ENCODE assay signal across 33 cellular contexts in genomic region chr1:193009501-193009900, GRCh38.
"Had no signal": no experiment of that assay in that cellular context is flagged by ENCODE, and none has a peak within 500 bp of the region (broad histone marks: within the 10 kb centered on the region; RNA-seq: fewer than 3 reads in every experiment).

No MANE protein-coding gene starts in this region.

- DNase-seq: activated CD4-positive, alpha-beta T cell treated with anti-CD3 and anti-CD28 coated beads for 36 hours; activated CD4-positive, alpha-beta T cell treated with anti-CD3 and anti-CD28 coated beads, Interleukin-2, amount 10 ng/mL, durations not matched to agents 7 days and 5 days; activated CD4-positive, alpha-beta T cell treated with anti-CD3 and anti-CD28 coated beads, Interleukin-2, amount 50 U/mL, for 48 hours; activated CD8-positive, alpha-beta T cell treated with anti-CD3 and anti-CD28 coated beads, Interleukin-2, amount 10 ng/mL, durations not matched to agents 7 days and 5 days; activated gamma-delta T cell; activated naive CD4-positive, alpha-beta T cell treated with Interleukin-2 at 50 U/mL for 16 hours; activated naive CD8-positive, alpha-beta T cell treated with anti-CD3 and anti-CD28 coated beads, Interleukin-2, amount 10 ng/mL, durations not matched to agents 7 days and 5 days; activated T-cell treated with anti-CD3 and anti-CD28 coated beads, Interleukin-2, amount 50 U/mL, for 24 hours; amygdala; NCI-H1092 treated with DMSO at 0.1 percent for 48 hours; NCI-H1417 treated with DMSO at 0.1 percent for 48 hours; NCI-H1694 treated with DMSO at 0.1 percent for 48 hours; NCI-H2029; NCI-H2171 treated with DMSO at 0.1 percent for 48 hours; NCI-H2227 treated with DMSO at 0.1 percent for 48 hours; NCI-H446; NCI-H510A treated with DMSO at 0.1 percent for 48 hours; NCI-H526 treated with DMSO at 0.1 percent for 48 hours; NCI-H774; SHP77; SJCRH30 had no signal

- H3K4me1 ChIP-seq: ascending aorta, SJCRH30 had no signal

- H3K27ac ChIP-seq: ascending aorta, cardiac muscle cell, KMS-11, SJCRH30, SK-N-MC had no signal

- H3K9me3 ChIP-seq: SJCRH30 had no signal

- H3K4me3 Mint-ChIP-seq: activated CD4-positive, alpha-beta T cell treated with anti-CD3 and anti-CD28 coated beads for 36 hours; activated CD4-positive, alpha-beta T cell treated with anti-CD3 and anti-CD28 coated beads, Interleukin-2, amount 10 ng/mL, durations not matched to agents 7 days and 5 days; activated CD8-positive, alpha-beta T cell treated with anti-CD3 and anti-CD28 coated beads, Interleukin-2, amount 10 ng/mL, durations not matched to agents 7 days and 5 days; activated naive CD4-positive, alpha-beta T cell treated with anti-CD3 and anti-CD28 coated beads, Interleukin-2, amount 50 U/mL, for 24 hours; activated naive CD8-positive, alpha-beta T cell treated with anti-CD3 and anti-CD28 coated beads, Interleukin-2, amount 10 ng/mL, durations not matched to agents 7 days and 5 days; activated T-cell treated with anti-CD3 and anti-CD28 coated beads, Interleukin-2, amount 50 U/mL, for 24 hours; central memory CD8-positive, alpha-beta T cell; T-helper 2 cell treated with Interferon-gamma antibody and Interleukin-4, amounts not matched to agents 5 μg/mL and 100 μg/mL, for 36 hours; WTC11 had no signal

- H3K4me3 ChIP-seq: ascending aorta, cardiac muscle cell, SJCRH30, SK-N-MC had no signal

- H3K27ac Mint-ChIP-seq: activated CD4-positive, alpha-beta T cell treated with anti-CD3 and anti-CD28 coated beads for 36 hours; activated CD4-positive, alpha-beta T cell treated with anti-CD3 and anti-CD28 coated beads, Interleukin-2, amount 10 ng/mL, durations not matched to agents 7 days and 5 days; activated CD8-positive, alpha-beta T cell treated with anti-CD3 and anti-CD28 coated beads, Interleukin-2, amount 10 ng/mL, durations not matched to agents 7 days and 5 days; activated naive CD4-positive, alpha-beta T cell treated with anti-CD3 and anti-CD28 coated beads, Interleukin-2, amount 50 U/mL, for 24 hours; activated naive CD8-positive, alpha-beta T cell treated with anti-CD3 and anti-CD28 coated beads, Interleukin-2, amount 10 ng/mL, durations not matched to agents 7 days and 5 days; activated T-cell treated with anti-CD3 and anti-CD28 coated beads, Interleukin-2, amount 50 U/mL, for 24 hours; activated T-helper 2 cell treated with anti-CD3 and anti-CD28 coated beads, Interferon-gamma antibody, Interleukin-2, Interleukin-4, amounts not matched to agents 10 μg/mL and 5 μg/mL and 100 μg/mL, durations not matched to agents 14 hours and 24 hours and 36 hours; T-helper 2 cell treated with Interferon-gamma antibody and Interleukin-4, amounts not matched to agents 5 μg/mL and 100 μg/mL, for 36 hours; WTC11 had no signal

- ATAC-seq: activated CD4-positive, alpha-beta T cell treated with anti-CD3 and anti-CD28 coated beads for 36 hours; activated CD4-positive, CD25-positive, alpha-beta regulatory T cell treated with anti-CD3 and anti-CD28 coated beads, Interleukin-2, amount 50 U/mL, for 24 hours; activated CD8-positive, alpha-beta T cell treated with anti-CD3 and anti-CD28 coated beads, Interleukin-2, amount 10 ng/mL, durations not matched to agents 7 days and 5 days; Panc1; WTC11 had no signal

- H3K27me3 Mint-ChIP-seq: activated CD4-positive, alpha-beta T cell treated with anti-CD3 and anti-CD28 coated beads for 36 hours; activated CD4-positive, alpha-beta T cell treated with anti-CD3 and anti-CD28 coated beads, Interleukin-2, amount 10 ng/mL, durations not matched to agents 7 days and 5 days; activated naive CD4-positive, alpha-beta T cell treated with anti-CD3 and anti-CD28 coated beads, Interleukin-2, amount 50 U/mL, for 24 hours; activated naive CD8-positive, alpha-beta T cell treated with anti-CD3 and anti-CD28 coated beads, Interleukin-2, amount 10 ng/mL, durations not matched to agents 7 days and 5 days; activated T-cell treated with anti-CD3 and anti-CD28 coated beads, Interleukin-2, amount 50 U/mL, for 24 hours; central memory CD8-positive, alpha-beta T cell had no signal

- H3K36me3 ChIP-seq: ascending aorta, cardiac muscle cell, SJCRH30 had no signal

- FAIRE-seq: TTC549 had no signal

- H3K27me3 ChIP-seq: ascending aorta, cardiac muscle cell, SJCRH30 had no signal

- H3K4me1 Mint-ChIP-seq: activated CD4-positive, alpha-beta T cell treated with anti-CD3 and anti-CD28 coated beads, Interleukin-2, amount 10 ng/mL, durations not matched to agents 7 days and 5 days; activated naive CD4-positive, alpha-beta T cell treated with anti-CD3 and anti-CD28 coated beads, Interleukin-2, amount 50 U/mL, for 24 hours; WTC11 had no signal
